ENCODE assay signal across 13 cellular contexts in genomic region chr2:136141510-136142154, GRCh38. TPM values are rescaled to one million over a fixed set of nuclear protein-coding genes. Genes with fewer than 3 reads are reported as not detected.
DNase-seq lines count a peak whose midpoint lies in the region; ATAC-seq and TF ChIP-seq lines count a peak whose summit lies in the region.
"Had no signal": no experiment of that assay in that cellular context is flagged by ENCODE, and none has a peak within 500 bp of the region (broad histone marks: within the 10 kb centered on the region; RNA-seq: fewer than 3 reads in every experiment).

No MANE protein-coding gene starts in this region.

- H3F3A ChIP-seq in PC-9 (ENCODE audit: insufficient read depth, low read depth), result peaks cover 21% of the 10 kb centered on the region

- no peaks in the 10 kb centered on the region for H3K36me3 Mint-ChIP-seq in endothelial cell (ENCODE audit: low read depth, unreplicated experiment)

- H3K36me3 ChIP-seq in BLaER1 treated with 17β-estradiol and CSF1 and Interleukin-3, amounts not matched to agents 10 nM and 100 nM, result no peaks in the 10 kb centered on the region; a peak in 1 of 22 replicates
- H3K36me3 ChIP-seq in mammary epithelial cell (ENCODE audit: insufficient read depth, low read length) (no peaks in the 10 kb centered on the region), upper lobe of right lung (no peaks in the 10 kb centered on the region), PC-9 (ENCODE audit: low read depth) (no peaks in the 10 kb centered on the region)
- H3K36me3 ChIP-seq: right atrium auricular region had no signal

- no peaks in the 10 kb centered on the region for H3K4me1 Mint-ChIP-seq in endothelial cell (ENCODE audit: unreplicated experiment)

- no peaks in the 10 kb centered on the region for H4K20me1 ChIP-seq in BLaER1 treated with 17β-estradiol and CSF1 and Interleukin-3, amounts not matched to agents 10 nM and 100 nM
- H4K20me1 ChIP-seq in mammary epithelial cell (ENCODE audit: insufficient read depth, low read length), result no peaks in the 10 kb centered on the region
- no peaks in the 10 kb centered on the region for H4K20me1 ChIP-seq in PC-9 (ENCODE audit: insufficient read depth)

- H3K27me3 ChIP-seq in BLaER1 treated with 17β-estradiol and CSF1 and Interleukin-3, amounts not matched to agents 10 nM and 100 nM, result no peaks in the 10 kb centered on the region
- H3K27me3 ChIP-seq in mammary epithelial cell (ENCODE audit: insufficient read depth, low read length) (no peaks in the 10 kb centered on the region), upper lobe of right lung (no peaks in the 10 kb centered on the region), PC-9 (ENCODE audit: insufficient read depth, low read depth) (no peaks in the 10 kb centered on the region)
- H3K27me3 ChIP-seq: right atrium auricular region had no signal

- H3K27ac Mint-ChIP-seq in endothelial cell (ENCODE audit: unreplicated experiment), result no peak overlapping the region

- H3K4me2 ChIP-seq in BLaER1 treated with 17β-estradiol and CSF1 and Interleukin-3, amounts not matched to agents 10 nM and 100 nM, result peak overlapping the region in 10 of 11 experiments; percentile 0 to 67 (median 35); a peak in 18 of 22 replicates
- H3K4me2 ChIP-seq in mammary epithelial cell (ENCODE audit: insufficient read depth, low read depth, low read length), result no peak overlapping the region
- no peak overlapping the region for H3K4me2 ChIP-seq in PC-9

- no peak overlapping the region for H3K4me3 Mint-ChIP-seq in endothelial cell (ENCODE audit: unreplicated experiment)

- TF ChIP-seq CTCF in mammary epithelial cell (conservative IDR thresholded peaks at IDR 0.05 in 1 of 2, IDR thresholded peaks at IDR 0.05 in 1 of 2; ENCODE audit: extremely low read depth in 1 of 2, insufficient read depth in 1 of 2, low read depth in 1 of 2, low read length in 2 of 2), result no peak
- TF ChIP-seq CTCF in upper lobe of right lung (IDR thresholded peaks at IDR 0.05), result no peak
- no peak for TF ChIP-seq CTCF in endothelial cell (IDR thresholded peaks at IDR 0.05; ENCODE audit: unreplicated experiment)
- no peak for TF ChIP-seq CTCF in PC-9 (conservative IDR thresholded peaks at IDR 0.05)

- peaks cover 0 to 25% (median 10%) of the 10 kb centered on the region in 11 experiments; a peak in 14 of 22 replicates for H3K9me3 ChIP-seq in BLaER1 treated with 17β-estradiol and CSF1 and Interleukin-3, amounts not matched to agents 10 nM and 100 nM (replicated peaks in 1 of 11)
- H3K9me3 ChIP-seq in mammary epithelial cell (replicated peaks; ENCODE audit: insufficient read depth, low read length) (no peaks in the 10 kb centered on the region), upper lobe of right lung (no peaks in the 10 kb centered on the region), PC-9 (ENCODE audit: insufficient read depth, low read depth) (no peaks in the 10 kb centered on the region)
- H3K9me3 ChIP-seq: right atrium auricular region had no signal

- H2AFZ ChIP-seq in mammary epithelial cell (ENCODE audit: low read depth, low read length) (no peak overlapping the region), PC-9 (no peak overlapping the region)

- POLR2A ChIA-PET in PC-9 (lab: Charles Lee; ENCODE audit: unreplicated experiment), result no interaction called here

- H3K4me3 ChIP-seq in BLaER1 treated with 17β-estradiol and CSF1 and Interleukin-3, amounts not matched to agents 10 nM and 100 nM, result no peak overlapping the region
- H3K4me3 ChIP-seq in mammary epithelial cell (replicated peaks in 1 of 3; ENCODE audit: insufficient read depth in 1 of 3, low read depth in 2 of 3, low read length in 3 of 3) (no peak overlapping the region), upper lobe of right lung (no peak overlapping the region), PC-9 (no peak overlapping the region)
- H3K4me3 ChIP-seq: right atrium auricular region had no signal

- intact Hi-C loops in mammary epithelial cell (cut with micrococcal nuclease), result no loop called here
- intact Hi-C loops in upper lobe of right lung (cut with DNase I), result no loop called here
- intact Hi-C loops in PC-9 (cut with micrococcal nuclease; ENCODE audit: unreplicated experiment), result no loop called here

- H3K27me3 Mint-ChIP-seq in endothelial cell (ENCODE audit: unreplicated experiment), result peaks cover 3% of the 10 kb centered on the region

- in situ Hi-C loops in mammary epithelial cell (cut with MboI; ENCODE audit: low sequenced_read_pairs in 2 of 2), result no loop called here

- peaks cover 23 to 59% (median 49%) of the 10 kb centered on the region in 10 experiments for H3K4me1 ChIP-seq in BLaER1 treated with 17β-estradiol and CSF1 and Interleukin-3, amounts not matched to agents 10 nM and 100 nM
- peaks cover 6% of the 10 kb centered on the region for H3K4me1 ChIP-seq in mammary epithelial cell (ENCODE audit: insufficient read depth, low read length)
- H3K4me1 ChIP-seq in upper lobe of right lung, result peaks cover 2% of the 10 kb centered on the region
- H3K4me1 ChIP-seq in PC-9 (replicated peaks; ENCODE audit: insufficient read depth), result peaks cover 23% of the 10 kb centered on the region

- CTCF ChIA-PET in mammary epithelial cell (lab: Charles Lee; ENCODE audit: low non-redundant PET), result no interaction called here
- CTCF ChIA-PET in PC-9 (lab: Charles Lee), result no interaction called here

- H3K79me2 ChIP-seq in mammary epithelial cell (ENCODE audit: insufficient read depth, low read length) (no peaks in the 10 kb centered on the region), PC-9 (ENCODE audit: low read depth) (no peaks in the 10 kb centered on the region)

- WGBS in mammary epithelial cell (ENCODE audit: low coverage, missing lambda C conversion rate), result 77% methylated on average over 7 of the region's 7 CpGs

- no peaks in the 10 kb centered on the region; the same call in 1 of the 2 replicates for H3K9me2 ChIP-seq in PC-9 (ENCODE audit: insufficient read depth)

- DNase-seq in NCI-H1092 treated with DMSO at 0.1 percent for 48 hours (lab: John Stamatoyannopoulos, UW) (peak; percentile 96), NCI-H510A treated with DMSO at 0.1 percent for 48 hours (lab: John Stamatoyannopoulos, UW) (peak; percentile 97), mammary epithelial cell (peak; percentile 24), upper lobe of right lung (no peak), endothelial cell (ENCODE audit: low spot score) (no peak), PC-9 (no peak)
- DNase-seq: activated CD8-positive, alpha-beta memory T cell treated with anti-CD3 and anti-CD28 coated beads, Interleukin-2, amount 50 U/mL, for 4 hours; left ventricle myocardium superior; T-helper 1 cell had no signal

- BruUV-seq in mammary epithelial cell (replicated peaks; lab: Mats Ljungman, UMichigan), result no TSS peak
- no TSS peak for BruUV-seq in PC-9 (replicated peaks; lab: Mats Ljungman, UMichigan)

- no peaks in the 10 kb centered on the region for H3K9me3 Mint-ChIP-seq in endothelial cell (ENCODE audit: unreplicated experiment)

- ATAC-seq in upper lobe of right lung (no peak), GM18870 (IDR thresholded peaks at IDR 0.05; ENCODE audit: unreplicated experiment) (no peak)
- ATAC-seq: left ventricle myocardium superior had no signal

- dilution Hi-C loops in mammary epithelial cell (cut with HindIII; ENCODE audit: low sequenced_read_pairs), result no loop called here

- H3K27ac ChIP-seq in BLaER1 treated with 17β-estradiol and CSF1 and Interleukin-3, amounts not matched to agents 10 nM and 100 nM, result no peak overlapping the region
- H3K27ac ChIP-seq in mammary epithelial cell (ENCODE audit: insufficient read depth, low read depth, low read length) (no peak overlapping the region), upper lobe of right lung (no peak overlapping the region), PC-9 (no peak overlapping the region)
- H3K27ac ChIP-seq: right atrium auricular region had no signal

- no peak overlapping the region for H3K9ac ChIP-seq in BLaER1 treated with 17β-estradiol and CSF1 and Interleukin-3, amounts not matched to agents 10 nM and 100 nM
- no peak overlapping the region for H3K9ac ChIP-seq in mammary epithelial cell (ENCODE audit: insufficient read depth, low read length)

RNA-seq across cellular contexts. Expression of gene CXCR4, which starts 23.7 kb away (rescaled TPM):
- total RNA-seq in mammary epithelial cell, result not detected
- polyA plus RNA-seq in mammary epithelial cell, result 0.03 TPM
- polyA minus RNA-seq in mammary epithelial cell, result not detected
- total RNA-seq in upper lobe of right lung, result 45.2 TPM
- 255 TPM for total RNA-seq in endothelial cell (ENCODE audit: unreplicated experiment)
- 0.70 and 1.1 TPM in 2 replicates for total RNA-seq in PC-9 (2021)
- total RNA-seq: LHCN-M2 had no signal

Comparison
In these comparisons a context has a peak if more than half of its experiments do, and no peak if none do; other contexts are left out.
1. H3K4me2 ChIP-seq: peak in BLaER1 treated with 17β-estradiol and CSF1 and Interleukin-3, amounts not matched to agents 10 nM and 100 nM (10 of 11); none in mammary epithelial cell (single experiment) and PC-9 (single experiment).
2. DNase-seq: peak in NCI-H1092 treated with DMSO at 0.1 percent for 48 hours (single experiment), NCI-H510A treated with DMSO at 0.1 percent for 48 hours (single experiment) and mammary epithelial cell (single experiment); none in upper lobe of right lung (single experiment), endothelial cell (single experiment) and PC-9 (0 of 2).
3. RNA of gene CXCR4, which starts 23.7 kb away (total RNA-seq): 255 TPM in endothelial cell (single experiment) and 45.2 TPM in upper lobe of right lung (single experiment); 0.70 to 1.1 TPM in PC-9 and not detected in mammary epithelial cell; every median in the first group is over 10 times any median in the second.